In the genomic region with DNA sequence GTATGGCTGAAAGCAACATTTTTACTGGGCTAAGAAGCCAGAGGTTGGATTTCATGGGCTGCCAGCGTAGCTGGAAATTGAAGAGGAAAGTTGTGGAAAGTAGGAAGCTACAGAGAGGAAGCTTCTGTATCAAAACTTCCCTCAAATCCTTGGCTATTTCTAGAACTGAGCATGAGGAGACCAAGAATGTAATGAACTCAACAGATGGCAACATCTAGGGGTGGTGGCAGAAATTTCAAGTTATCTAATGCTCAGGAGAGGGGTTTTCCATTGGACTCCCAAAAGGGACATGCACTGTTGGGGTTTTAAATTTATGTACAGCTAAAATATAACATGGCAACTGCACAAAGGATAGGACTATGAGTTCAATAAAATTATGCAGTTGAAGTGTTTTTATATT, we compare ENCODE assay signal across 8 cellular contexts.
"Had no signal": no experiment of that assay in that cellular context is flagged by ENCODE, and none has a peak within 500 bp of the region (broad histone marks: within the 10 kb centered on the region; RNA-seq: fewer than 3 reads in every experiment).

No MANE protein-coding gene starts in this region.

- H3K27ac Mint-ChIP-seq: HFFc6 had no signal

- H3K9me3 Mint-ChIP-seq: HFFc6 had no signal

- H2AFZ ChIP-seq: GM23248 had no signal

- H3K9me3 ChIP-seq: HAP-1 had no signal

- H3K36me3 ChIP-seq: HAP-1 had no signal

- H3K9ac ChIP-seq: GM23248 had no signal

- H3K4me3 ChIP-seq: GM23248, HAP-1, K562 had no signal

- H3K4me1 ChIP-seq: HAP-1 had no signal

- ATAC-seq: HCT116, K562 had no signal

- H3K4me3 Mint-ChIP-seq: HFFc6 had no signal

- H3K27ac ChIP-seq: GM23248 had no signal

- DNase-seq: GM23248, GOT3, H7, HFFc6, IMR-90 had no signal
